Comparison of ENCODE assay signal across 2 cellular contexts in the genomic region with DNA sequence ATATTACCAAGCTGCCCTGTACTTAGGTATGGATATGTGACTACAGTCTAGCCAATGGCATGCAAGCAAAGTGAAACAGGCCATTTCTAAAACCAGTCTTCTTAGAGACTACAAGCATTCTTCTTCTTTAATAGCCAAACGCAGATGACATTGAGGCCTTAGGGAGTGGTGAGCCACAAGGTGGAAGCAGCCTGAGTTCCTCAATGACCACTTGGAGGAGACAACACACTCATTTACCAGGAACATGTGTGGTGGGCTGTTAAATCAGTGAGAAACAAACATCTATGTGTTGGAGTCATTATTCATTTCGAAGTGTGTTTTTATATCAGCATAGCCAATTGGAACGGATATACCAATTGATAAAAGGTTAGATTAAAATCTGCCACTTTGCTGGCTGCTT.
TF ChIP-seq lines count a peak whose summit lies in the region.

No MANE protein-coding gene starts in this region.

TF ChIP-seq in WTC11, 78 proteins besides CTCF, POLR2A, EP300 and RAD21 (continued from another document):
- TF ChIP-seq, protein P1, sequence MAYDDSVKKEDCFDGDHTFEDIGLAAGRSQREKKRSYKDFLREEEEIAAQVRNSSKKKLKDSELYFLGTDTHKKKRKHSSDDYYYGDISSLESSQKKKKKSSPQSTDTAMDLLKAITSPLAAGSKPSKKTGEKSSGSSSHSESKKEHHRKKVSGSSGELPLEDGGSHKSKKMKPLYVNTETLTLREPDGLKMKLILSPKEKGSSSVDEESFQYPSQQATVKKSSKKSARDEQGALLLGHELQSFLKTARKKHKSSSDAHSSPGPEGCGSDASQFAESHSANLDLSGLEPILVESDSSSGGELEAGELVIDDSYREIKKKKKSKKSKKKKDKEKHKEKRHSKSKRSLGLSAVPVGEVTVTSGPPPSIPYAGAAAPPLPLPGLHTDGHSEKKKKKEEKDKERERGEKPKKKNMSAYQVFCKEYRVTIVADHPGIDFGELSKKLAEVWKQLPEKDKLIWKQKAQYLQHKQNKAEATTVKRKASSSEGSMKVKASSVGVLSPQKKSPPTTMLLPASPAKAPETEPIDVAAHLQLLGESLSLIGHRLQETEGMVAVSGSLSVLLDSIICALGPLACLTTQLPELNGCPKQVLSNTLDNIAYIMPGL (CRISPR knock-in tag; IDR thresholded peaks at IDR 0.05): no peak
- TF ChIP-seq, protein P2, sequence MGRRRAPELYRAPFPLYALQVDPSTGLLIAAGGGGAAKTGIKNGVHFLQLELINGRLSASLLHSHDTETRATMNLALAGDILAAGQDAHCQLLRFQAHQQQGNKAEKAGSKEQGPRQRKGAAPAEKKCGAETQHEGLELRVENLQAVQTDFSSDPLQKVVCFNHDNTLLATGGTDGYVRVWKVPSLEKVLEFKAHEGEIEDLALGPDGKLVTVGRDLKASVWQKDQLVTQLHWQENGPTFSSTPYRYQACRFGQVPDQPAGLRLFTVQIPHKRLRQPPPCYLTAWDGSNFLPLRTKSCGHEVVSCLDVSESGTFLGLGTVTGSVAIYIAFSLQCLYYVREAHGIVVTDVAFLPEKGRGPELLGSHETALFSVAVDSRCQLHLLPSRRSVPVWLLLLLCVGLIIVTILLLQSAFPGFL (CRISPR knock-in tag; IDR thresholded peaks at IDR 0.05; ENCODE audit: borderline replicate concordance): no peak
- TF ChIP-seq, protein P3, sequence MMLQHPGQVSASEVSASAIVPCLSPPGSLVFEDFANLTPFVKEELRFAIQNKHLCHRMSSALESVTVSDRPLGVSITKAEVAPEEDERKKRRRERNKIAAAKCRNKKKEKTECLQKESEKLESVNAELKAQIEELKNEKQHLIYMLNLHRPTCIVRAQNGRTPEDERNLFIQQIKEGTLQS (CRISPR knock-in tag; conservative IDR thresholded peaks at IDR 0.05): no peak
- TF ChIP-seq MXD4 (CRISPR knock-in tag; IDR thresholded peaks at IDR 0.05; ENCODE audit: borderline replicate concordance) (no peak), RELA (CRISPR knock-in tag; IDR thresholded peaks at IDR 0.05; ENCODE audit: borderline replicate concordance) (no peak), CREM (CRISPR knock-in tag; IDR thresholded peaks at IDR 0.05) (no peak), TCF7 (CRISPR knock-in tag; IDR thresholded peaks at IDR 0.05; ENCODE audit: low read depth) (no peak), ZNF219 (CRISPR knock-in tag; IDR thresholded peaks at IDR 0.05; ENCODE audit: borderline replicate concordance) (no peak)
- TF ChIP-seq, protein P4, sequence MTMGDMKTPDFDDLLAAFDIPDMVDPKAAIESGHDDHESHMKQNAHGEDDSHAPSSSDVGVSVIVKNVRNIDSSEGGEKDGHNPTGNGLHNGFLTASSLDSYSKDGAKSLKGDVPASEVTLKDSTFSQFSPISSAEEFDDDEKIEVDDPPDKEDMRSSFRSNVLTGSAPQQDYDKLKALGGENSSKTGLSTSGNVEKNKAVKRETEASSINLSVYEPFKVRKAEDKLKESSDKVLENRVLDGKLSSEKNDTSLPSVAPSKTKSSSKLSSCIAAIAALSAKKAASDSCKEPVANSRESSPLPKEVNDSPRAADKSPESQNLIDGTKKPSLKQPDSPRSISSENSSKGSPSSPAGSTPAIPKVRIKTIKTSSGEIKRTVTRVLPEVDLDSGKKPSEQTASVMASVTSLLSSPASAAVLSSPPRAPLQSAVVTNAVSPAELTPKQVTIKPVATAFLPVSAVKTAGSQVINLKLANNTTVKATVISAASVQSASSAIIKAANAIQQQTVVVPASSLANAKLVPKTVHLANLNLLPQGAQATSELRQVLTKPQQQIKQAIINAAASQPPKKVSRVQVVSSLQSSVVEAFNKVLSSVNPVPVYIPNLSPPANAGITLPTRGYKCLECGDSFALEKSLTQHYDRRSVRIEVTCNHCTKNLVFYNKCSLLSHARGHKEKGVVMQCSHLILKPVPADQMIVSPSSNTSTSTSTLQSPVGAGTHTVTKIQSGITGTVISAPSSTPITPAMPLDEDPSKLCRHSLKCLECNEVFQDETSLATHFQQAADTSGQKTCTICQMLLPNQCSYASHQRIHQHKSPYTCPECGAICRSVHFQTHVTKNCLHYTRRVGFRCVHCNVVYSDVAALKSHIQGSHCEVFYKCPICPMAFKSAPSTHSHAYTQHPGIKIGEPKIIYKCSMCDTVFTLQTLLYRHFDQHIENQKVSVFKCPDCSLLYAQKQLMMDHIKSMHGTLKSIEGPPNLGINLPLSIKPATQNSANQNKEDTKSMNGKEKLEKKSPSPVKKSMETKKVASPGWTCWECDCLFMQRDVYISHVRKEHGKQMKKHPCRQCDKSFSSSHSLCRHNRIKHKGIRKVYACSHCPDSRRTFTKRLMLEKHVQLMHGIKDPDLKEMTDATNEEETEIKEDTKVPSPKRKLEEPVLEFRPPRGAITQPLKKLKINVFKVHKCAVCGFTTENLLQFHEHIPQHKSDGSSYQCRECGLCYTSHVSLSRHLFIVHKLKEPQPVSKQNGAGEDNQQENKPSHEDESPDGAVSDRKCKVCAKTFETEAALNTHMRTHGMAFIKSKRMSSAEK (CRISPR knock-in tag; IDR thresholded peaks at IDR 0.05; ENCODE audit: borderline replicate concordance): no peak

TF ChIP-seq in SK-N-SH, 30 proteins besides CTCF, POLR2A, EP300 and RAD21 (continued from another document):
- TF ChIP-seq, protein P5, sequence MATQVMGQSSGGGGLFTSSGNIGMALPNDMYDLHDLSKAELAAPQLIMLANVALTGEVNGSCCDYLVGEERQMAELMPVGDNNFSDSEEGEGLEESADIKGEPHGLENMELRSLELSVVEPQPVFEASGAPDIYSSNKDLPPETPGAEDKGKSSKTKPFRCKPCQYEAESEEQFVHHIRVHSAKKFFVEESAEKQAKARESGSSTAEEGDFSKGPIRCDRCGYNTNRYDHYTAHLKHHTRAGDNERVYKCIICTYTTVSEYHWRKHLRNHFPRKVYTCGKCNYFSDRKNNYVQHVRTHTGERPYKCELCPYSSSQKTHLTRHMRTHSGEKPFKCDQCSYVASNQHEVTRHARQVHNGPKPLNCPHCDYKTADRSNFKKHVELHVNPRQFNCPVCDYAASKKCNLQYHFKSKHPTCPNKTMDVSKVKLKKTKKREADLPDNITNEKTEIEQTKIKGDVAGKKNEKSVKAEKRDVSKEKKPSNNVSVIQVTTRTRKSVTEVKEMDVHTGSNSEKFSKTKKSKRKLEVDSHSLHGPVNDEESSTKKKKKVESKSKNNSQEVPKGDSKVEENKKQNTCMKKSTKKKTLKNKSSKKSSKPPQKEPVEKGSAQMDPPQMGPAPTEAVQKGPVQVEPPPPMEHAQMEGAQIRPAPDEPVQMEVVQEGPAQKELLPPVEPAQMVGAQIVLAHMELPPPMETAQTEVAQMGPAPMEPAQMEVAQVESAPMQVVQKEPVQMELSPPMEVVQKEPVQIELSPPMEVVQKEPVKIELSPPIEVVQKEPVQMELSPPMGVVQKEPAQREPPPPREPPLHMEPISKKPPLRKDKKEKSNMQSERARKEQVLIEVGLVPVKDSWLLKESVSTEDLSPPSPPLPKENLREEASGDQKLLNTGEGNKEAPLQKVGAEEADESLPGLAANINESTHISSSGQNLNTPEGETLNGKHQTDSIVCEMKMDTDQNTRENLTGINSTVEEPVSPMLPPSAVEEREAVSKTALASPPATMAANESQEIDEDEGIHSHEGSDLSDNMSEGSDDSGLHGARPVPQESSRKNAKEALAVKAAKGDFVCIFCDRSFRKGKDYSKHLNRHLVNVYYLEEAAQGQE (IDR thresholded peaks at IDR 0.05; ENCODE audit: low read depth, low read length): no peak
- TF ChIP-seq TAF1 (IDR thresholded peaks at IDR 0.05; ENCODE audit: borderline replicate concordance, low read depth, low read length) (no peak), GABPA (IDR thresholded peaks at IDR 0.05; ENCODE audit: low read depth) (no peak), RCOR1 (IDR thresholded peaks at IDR 0.05; ENCODE audit: low read length) (no peak), FOXM1 (IDR thresholded peaks at IDR 0.05; ENCODE audit: low read depth) (no peak), MEF2A (IDR thresholded peaks at IDR 0.05; ENCODE audit: borderline replicate concordance, low read depth) (no peak), TCF12 (IDR thresholded peaks at IDR 0.05) (no peak), NFIC (IDR thresholded peaks at IDR 0.05; ENCODE audit: borderline replicate concordance) (no peak)
- TF ChIP-seq, protein P6, sequence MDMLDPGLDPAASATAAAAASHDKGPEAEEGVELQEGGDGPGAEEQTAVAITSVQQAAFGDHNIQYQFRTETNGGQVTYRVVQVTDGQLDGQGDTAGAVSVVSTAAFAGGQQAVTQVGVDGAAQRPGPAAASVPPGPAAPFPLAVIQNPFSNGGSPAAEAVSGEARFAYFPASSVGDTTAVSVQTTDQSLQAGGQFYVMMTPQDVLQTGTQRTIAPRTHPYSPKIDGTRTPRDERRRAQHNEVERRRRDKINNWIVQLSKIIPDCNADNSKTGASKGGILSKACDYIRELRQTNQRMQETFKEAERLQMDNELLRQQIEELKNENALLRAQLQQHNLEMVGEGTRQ (IDR thresholded peaks at IDR 0.05; ENCODE audit: borderline replicate concordance, low read depth, low read length): no peak
TF ChIP-seq in SK-N-SH: peak in this region for 0.
